1 cellular context compared by ENCODE assay signal in the genomic region with DNA sequence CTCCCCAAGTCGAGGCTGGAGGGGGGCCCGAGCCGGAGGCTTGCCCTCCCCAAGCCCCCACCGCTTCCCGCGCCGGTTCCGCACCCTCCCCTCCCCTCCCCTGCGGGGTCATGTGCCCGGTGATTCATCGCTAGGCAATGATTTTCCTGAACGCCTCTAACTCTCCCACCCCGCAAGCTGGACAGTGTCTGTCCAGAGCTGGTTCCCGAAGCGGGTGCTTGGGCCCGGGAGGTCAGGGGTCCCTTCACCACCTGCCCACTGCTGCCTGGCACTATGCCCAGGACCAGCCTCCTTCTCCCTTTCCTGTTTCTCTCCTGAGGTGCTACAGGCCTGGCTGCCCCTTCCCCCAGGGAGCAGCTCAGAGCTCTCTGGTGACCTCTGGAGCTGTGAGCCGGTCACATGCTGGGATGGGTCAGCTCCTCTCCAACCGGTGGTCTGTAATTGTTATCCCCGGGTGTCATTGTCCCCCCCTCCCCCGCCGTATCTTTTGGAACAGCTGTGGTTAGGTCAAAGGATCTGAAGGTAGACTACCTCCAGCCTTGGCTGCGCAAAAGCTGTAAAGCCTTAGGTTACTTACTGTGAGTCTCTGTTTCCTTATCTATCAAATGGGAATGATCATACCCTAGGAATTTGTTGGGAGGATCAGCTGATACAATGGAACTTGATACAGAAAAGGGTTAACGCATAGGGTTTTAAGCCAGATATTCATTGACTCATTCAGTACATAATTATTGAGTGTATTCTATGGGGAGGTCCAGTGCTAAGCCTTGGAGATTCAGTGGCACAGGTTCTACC.
TF ChIP-seq lines count a peak whose summit lies in the region.

No MANE protein-coding gene starts in this region.

TF ChIP-seq in K562, 482 proteins besides CTCF, POLR2A, EP300 and RAD21 (continued from another document and continues in another):
- TF ChIP-seq ZNF384 (IDR thresholded peaks at IDR 0.05; ENCODE audit: low read depth, low read length) (no peak), FOXA1 (IDR thresholded peaks at IDR 0.05; ENCODE audit: borderline replicate concordance) (no peak), MEF2D (tag; conservative IDR thresholded peaks at IDR 0.05; ENCODE audit: low read depth) (no peak), TAL1 (IDR thresholded peaks at IDR 0.05) (peak; percentile 46), ZNF408 (CRISPR knock-in tag; IDR thresholded peaks at IDR 0.05; ENCODE audit: low read depth) (no peak), TRIM24 (IDR thresholded peaks at IDR 0.05) (0 out of 4 replicates have a peak, but pooled peaks of 1 of the 2 experiments have one; percentile 15), ZNF79 (CRISPR knock-in tag; IDR thresholded peaks at IDR 0.05; ENCODE audit: low read depth) (no peak), KLF16 (IDR thresholded peaks at IDR 0.05) (no peak), NFE2L1 (tag; IDR thresholded peaks at IDR 0.05; ENCODE audit: borderline replicate concordance, low read depth) (no peak), JUND (IDR thresholded peaks at IDR 0.05; ENCODE audit: borderline replicate concordance, low read depth, low read length) (peak; percentile 93), JUND (tag; IDR thresholded peaks at IDR 0.05; ENCODE audit: borderline replicate concordance, low read depth, low read length) (peak; percentile 89; the same call in 2 of the 3 replicates), HCFC1 (IDR thresholded peaks at IDR 0.05; ENCODE audit: low read depth, low read length) (no peak), FOXA3 (CRISPR knock-in tag; conservative IDR thresholded peaks at IDR 0.05 in 1 of 2, IDR thresholded peaks at IDR 0.05 in 1 of 2) (no peak), SP1 (CRISPR knock-in tag; IDR thresholded peaks at IDR 0.05) (no peak), RBFOX2 (IDR thresholded peaks at IDR 0.05; ENCODE audit: low read depth, low read length) (peak; percentile 4; the same call in 1 of the 2 replicates), HNRNPH1 (optimal IDR thresholded peaks at IDR 0.05; ENCODE audit: low read depth, low read length) (no peak), RBM39 (optimal IDR thresholded peaks at IDR 0.05; ENCODE audit: low read depth, low read length) (no peak), CBFB (CRISPR knock-in tag; IDR thresholded peaks at IDR 0.05) (no peak), ARHGAP35 (IDR thresholded peaks at IDR 0.05; ENCODE audit: partially characterized antibody) (no peak), RB1 (IDR thresholded peaks at IDR 0.05; ENCODE audit: low read depth) (no peak), HDAC2 (IDR thresholded peaks at IDR 0.05) (peak; percentile 78; the same call in 1 of the 2 replicates), CTBP1 (IDR thresholded peaks at IDR 0.05; ENCODE audit: borderline replicate concordance) (no peak), FUS (optimal IDR thresholded peaks at IDR 0.05; ENCODE audit: low read depth, low read length) (no peak), ZNF282 (CRISPR knock-in tag; IDR thresholded peaks at IDR 0.05) (no peak), GATA2 (CRISPR knock-in tag; IDR thresholded peaks at IDR 0.05) (peak; percentile 51), ARID1B (IDR thresholded peaks at IDR 0.05) (peak; percentile 71), ZNF778 (CRISPR knock-in tag; IDR thresholded peaks at IDR 0.05) (no peak), SAFB2 (IDR thresholded peaks at IDR 0.05; ENCODE audit: borderline replicate concordance, low read depth, low read length, severe bottlenecking) (no peak), RCOR1 (IDR thresholded peaks at IDR 0.05; ENCODE audit: borderline replicate concordance in 1 of 2, low read depth in 2 of 2, low read length in 2 of 2) (peak in 1 of 2 experiments; percentile 17; a peak in 2 of 4 replicates), PHTF2 (CRISPR knock-in tag; IDR thresholded peaks at IDR 0.05) (no peak), ZNF24 (IDR thresholded peaks at IDR 0.05) (no peak), ZNF436 (CRISPR knock-in tag; IDR thresholded peaks at IDR 0.05) (no peak), ZNF707 (CRISPR knock-in tag; conservative IDR thresholded peaks at IDR 0.05) (no peak), SIN3A (IDR thresholded peaks at IDR 0.05; ENCODE audit: borderline replicate concordance in 2 of 2, control insufficient read depth in 1 of 2, low read depth in 2 of 2, low read length in 2 of 2) (no peak), ZNF766 (CRISPR knock-in tag; conservative IDR thresholded peaks at IDR 0.05) (no peak), TARDBP (IDR thresholded peaks at IDR 0.05) (no peak), PTRF (tag; IDR thresholded peaks at IDR 0.05) (no peak), ZNF253 (CRISPR knock-in tag; conservative IDR thresholded peaks at IDR 0.05) (no peak), SRSF7 (optimal IDR thresholded peaks at IDR 0.05; ENCODE audit: low read depth, low read length) (no peak), MBD2 (IDR thresholded peaks at IDR 0.05; ENCODE audit: borderline replicate concordance, low read depth) (0 out of 2 replicates have a peak, but pooled peaks have one; percentile 15), IRF2 (CRISPR knock-in tag; IDR thresholded peaks at IDR 0.05) (no peak), RAD51 (IDR thresholded peaks at IDR 0.05; ENCODE audit: borderline replicate concordance, low read depth) (peak; percentile 78), SETDB1 (IDR thresholded peaks at IDR 0.05; ENCODE audit: low read length) (no peak), BCOR (IDR thresholded peaks at IDR 0.05) (peak; percentile 82; the same call in 1 of the 2 replicates), ZNF444 (CRISPR knock-in tag; IDR thresholded peaks at IDR 0.05) (no peak), ZFP30 (CRISPR knock-in tag; IDR thresholded peaks at IDR 0.05; ENCODE audit: borderline replicate concordance) (no peak), SMAD4 (CRISPR knock-in tag; conservative IDR thresholded peaks at IDR 0.05) (no peak)
- TF ChIP-seq, protein P1, sequence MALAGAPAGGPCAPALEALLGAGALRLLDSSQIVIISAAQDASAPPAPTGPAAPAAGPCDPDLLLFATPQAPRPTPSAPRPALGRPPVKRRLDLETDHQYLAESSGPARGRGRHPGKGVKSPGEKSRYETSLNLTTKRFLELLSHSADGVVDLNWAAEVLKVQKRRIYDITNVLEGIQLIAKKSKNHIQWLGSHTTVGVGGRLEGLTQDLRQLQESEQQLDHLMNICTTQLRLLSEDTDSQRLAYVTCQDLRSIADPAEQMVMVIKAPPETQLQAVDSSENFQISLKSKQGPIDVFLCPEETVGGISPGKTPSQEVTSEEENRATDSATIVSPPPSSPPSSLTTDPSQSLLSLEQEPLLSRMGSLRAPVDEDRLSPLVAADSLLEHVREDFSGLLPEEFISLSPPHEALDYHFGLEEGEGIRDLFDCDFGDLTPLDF (CRISPR knock-in tag; IDR thresholded peaks at IDR 0.05): no peak
- TF ChIP-seq, protein P2, sequence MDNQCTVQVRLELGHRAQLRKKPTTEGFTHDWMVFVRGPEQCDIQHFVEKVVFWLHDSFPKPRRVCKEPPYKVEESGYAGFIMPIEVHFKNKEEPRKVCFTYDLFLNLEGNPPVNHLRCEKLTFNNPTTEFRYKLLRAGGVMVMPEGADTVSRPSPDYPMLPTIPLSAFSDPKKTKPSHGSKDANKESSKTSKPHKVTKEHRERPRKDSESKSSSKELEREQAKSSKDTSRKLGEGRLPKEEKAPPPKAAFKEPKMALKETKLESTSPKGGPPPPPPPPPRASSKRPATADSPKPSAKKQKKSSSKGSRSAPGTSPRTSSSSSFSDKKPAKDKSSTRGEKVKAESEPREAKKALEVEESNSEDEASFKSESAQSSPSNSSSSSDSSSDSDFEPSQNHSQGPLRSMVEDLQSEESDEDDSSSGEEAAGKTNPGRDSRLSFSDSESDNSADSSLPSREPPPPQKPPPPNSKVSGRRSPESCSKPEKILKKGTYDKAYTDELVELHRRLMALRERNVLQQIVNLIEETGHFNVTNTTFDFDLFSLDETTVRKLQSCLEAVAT (IDR thresholded peaks at IDR 0.05): peak in 1 of 2 experiments; percentile 29; a peak in 1 of 4 replicates
- TF ChIP-seq, protein P3, sequence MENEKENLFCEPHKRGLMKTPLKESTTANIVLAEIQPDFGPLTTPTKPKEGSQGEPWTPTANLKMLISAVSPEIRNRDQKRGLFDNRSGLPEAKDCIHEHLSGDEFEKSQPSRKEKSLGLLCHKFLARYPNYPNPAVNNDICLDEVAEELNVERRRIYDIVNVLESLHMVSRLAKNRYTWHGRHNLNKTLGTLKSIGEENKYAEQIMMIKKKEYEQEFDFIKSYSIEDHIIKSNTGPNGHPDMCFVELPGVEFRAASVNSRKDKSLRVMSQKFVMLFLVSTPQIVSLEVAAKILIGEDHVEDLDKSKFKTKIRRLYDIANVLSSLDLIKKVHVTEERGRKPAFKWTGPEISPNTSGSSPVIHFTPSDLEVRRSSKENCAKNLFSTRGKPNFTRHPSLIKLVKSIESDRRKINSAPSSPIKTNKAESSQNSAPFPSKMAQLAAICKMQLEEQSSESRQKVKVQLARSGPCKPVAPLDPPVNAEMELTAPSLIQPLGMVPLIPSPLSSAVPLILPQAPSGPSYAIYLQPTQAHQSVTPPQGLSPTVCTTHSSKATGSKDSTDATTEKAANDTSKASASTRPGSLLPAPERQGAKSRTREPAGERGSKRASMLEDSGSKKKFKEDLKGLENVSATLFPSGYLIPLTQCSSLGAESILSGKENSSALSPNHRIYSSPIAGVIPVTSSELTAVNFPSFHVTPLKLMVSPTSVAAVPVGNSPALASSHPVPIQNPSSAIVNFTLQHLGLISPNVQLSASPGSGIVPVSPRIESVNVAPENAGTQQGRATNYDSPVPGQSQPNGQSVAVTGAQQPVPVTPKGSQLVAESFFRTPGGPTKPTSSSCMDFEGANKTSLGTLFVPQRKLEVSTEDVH (IDR thresholded peaks at IDR 0.05; ENCODE audit: low read depth, partially characterized antibody): peak; percentile 28
- TF ChIP-seq, protein P4, sequence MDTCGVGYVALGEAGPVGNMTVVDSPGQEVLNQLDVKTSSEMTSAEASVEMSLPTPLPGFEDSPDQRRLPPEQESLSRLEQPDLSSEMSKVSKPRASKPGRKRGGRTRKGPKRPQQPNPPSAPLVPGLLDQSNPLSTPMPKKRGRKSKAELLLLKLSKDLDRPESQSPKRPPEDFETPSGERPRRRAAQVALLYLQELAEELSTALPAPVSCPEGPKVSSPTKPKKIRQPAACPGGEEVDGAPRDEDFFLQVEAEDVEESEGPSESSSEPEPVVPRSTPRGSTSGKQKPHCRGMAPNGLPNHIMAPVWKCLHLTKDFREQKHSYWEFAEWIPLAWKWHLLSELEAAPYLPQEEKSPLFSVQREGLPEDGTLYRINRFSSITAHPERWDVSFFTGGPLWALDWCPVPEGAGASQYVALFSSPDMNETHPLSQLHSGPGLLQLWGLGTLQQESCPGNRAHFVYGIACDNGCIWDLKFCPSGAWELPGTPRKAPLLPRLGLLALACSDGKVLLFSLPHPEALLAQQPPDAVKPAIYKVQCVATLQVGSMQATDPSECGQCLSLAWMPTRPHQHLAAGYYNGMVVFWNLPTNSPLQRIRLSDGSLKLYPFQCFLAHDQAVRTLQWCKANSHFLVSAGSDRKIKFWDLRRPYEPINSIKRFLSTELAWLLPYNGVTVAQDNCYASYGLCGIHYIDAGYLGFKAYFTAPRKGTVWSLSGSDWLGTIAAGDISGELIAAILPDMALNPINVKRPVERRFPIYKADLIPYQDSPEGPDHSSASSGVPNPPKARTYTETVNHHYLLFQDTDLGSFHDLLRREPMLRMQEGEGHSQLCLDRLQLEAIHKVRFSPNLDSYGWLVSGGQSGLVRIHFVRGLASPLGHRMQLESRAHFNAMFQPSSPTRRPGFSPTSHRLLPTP (IDR thresholded peaks at IDR 0.05; ENCODE audit: borderline replicate concordance, extremely low read depth, insufficient read length): no peak
- TF ChIP-seq, protein P5, sequence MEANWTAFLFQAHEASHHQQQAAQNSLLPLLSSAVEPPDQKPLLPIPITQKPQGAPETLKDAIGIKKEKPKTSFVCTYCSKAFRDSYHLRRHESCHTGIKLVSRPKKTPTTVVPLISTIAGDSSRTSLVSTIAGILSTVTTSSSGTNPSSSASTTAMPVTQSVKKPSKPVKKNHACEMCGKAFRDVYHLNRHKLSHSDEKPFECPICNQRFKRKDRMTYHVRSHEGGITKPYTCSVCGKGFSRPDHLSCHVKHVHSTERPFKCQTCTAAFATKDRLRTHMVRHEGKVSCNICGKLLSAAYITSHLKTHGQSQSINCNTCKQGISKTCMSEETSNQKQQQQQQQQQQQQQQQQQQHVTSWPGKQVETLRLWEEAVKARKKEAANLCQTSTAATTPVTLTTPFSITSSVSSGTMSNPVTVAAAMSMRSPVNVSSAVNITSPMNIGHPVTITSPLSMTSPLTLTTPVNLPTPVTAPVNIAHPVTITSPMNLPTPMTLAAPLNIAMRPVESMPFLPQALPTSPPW (CRISPR knock-in tag; IDR thresholded peaks at IDR 0.05): peak; percentile 93
- TF ChIP-seq, protein P6, sequence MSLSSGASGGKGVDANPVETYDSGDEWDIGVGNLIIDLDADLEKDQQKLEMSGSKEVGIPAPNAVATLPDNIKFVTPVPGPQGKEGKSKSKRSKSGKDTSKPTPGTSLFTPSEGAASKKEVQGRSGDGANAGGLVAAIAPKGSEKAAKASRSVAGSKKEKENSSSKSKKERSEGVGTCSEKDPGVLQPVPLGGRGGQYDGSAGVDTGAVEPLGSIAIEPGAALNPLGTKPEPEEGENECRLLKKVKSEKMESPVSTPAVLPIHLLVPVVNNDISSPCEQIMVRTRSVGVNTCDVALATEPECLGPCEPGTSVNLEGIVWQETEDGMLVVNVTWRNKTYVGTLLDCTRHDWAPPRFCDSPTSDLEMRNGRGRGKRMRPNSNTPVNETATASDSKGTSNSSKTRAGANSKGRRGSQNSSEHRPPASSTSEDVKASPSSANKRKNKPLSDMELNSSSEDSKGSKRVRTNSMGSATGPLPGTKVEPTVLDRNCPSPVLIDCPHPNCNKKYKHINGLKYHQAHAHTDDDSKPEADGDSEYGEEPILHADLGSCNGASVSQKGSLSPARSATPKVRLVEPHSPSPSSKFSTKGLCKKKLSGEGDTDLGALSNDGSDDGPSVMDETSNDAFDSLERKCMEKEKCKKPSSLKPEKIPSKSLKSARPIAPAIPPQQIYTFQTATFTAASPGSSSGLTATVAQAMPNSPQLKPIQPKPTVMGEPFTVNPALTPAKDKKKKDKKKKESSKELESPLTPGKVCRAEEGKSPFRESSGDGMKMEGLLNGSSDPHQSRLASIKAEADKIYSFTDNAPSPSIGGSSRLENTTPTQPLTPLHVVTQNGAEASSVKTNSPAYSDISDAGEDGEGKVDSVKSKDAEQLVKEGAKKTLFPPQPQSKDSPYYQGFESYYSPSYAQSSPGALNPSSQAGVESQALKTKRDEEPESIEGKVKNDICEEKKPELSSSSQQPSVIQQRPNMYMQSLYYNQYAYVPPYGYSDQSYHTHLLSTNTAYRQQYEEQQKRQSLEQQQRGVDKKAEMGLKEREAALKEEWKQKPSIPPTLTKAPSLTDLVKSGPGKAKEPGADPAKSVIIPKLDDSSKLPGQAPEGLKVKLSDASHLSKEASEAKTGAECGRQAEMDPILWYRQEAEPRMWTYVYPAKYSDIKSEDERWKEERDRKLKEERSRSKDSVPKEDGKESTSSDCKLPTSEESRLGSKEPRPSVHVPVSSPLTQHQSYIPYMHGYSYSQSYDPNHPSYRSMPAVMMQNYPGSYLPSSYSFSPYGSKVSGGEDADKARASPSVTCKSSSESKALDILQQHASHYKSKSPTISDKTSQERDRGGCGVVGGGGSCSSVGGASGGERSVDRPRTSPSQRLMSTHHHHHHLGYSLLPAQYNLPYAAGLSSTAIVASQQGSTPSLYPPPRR (CRISPR knock-in tag; IDR thresholded peaks at IDR 0.05; ENCODE audit: borderline replicate concordance): no peak
- TF ChIP-seq, protein P7, sequence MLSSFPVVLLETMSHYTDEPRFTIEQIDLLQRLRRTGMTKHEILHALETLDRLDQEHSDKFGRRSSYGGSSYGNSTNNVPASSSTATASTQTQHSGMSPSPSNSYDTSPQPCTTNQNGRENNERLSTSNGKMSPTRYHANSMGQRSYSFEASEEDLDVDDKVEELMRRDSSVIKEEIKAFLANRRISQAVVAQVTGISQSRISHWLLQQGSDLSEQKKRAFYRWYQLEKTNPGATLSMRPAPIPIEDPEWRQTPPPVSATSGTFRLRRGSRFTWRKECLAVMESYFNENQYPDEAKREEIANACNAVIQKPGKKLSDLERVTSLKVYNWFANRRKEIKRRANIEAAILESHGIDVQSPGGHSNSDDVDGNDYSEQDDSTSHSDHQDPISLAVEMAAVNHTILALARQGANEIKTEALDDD (IDR thresholded peaks at IDR 0.05): no peak
